In the genomic region with DNA sequence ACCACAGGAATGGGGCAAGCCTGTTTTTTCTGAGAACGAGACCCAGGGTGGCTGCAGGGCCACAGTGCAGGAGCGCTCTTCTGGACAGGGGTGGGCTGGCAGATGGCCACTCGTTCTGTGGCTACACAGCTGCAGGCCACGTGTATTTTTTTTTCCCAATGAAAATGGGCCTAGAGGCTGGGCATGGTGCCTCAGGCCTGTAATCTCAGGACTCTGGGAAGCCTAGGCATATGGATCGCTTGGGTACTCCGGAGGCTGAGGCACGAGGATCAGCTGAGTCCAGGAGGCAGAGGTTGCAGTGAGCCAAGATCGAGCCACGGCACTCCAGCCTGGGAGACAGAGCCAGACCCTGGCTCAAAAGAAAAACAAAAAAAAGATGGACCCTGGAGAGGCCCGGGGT, we compare ENCODE assay signal across 9 cellular contexts. TPM values are rescaled to one million over a fixed set of nuclear protein-coding genes. Genes with fewer than 3 reads are reported as not detected.
DNase-seq lines count a peak whose midpoint lies in the region; ATAC-seq, FAIRE-seq and TF ChIP-seq lines count a peak whose summit lies in the region.
"Had no signal": no experiment of that assay in that cellular context is flagged by ENCODE, and none has a peak within 500 bp of the region (broad histone marks: within the 10 kb centered on the region; RNA-seq: fewer than 3 reads in every experiment).

No MANE protein-coding gene starts in this region.

- H3K4me3 ChIP-seq in MG63 (peak overlapping the region; percentile 53), fibroblast of lung (replicated peaks in 1 of 4; ENCODE audit: control extremely low read depth in 1 of 4, insufficient read depth in 1 of 4, low read depth in 3 of 4, low read length in 4 of 4) (peak overlapping the region in 3 of 4 experiments; percentile 27 to 71 (median 40)), retinal pigment epithelial cell (ENCODE audit: low read length) (peak overlapping the region; percentile 10), kidney (ENCODE audit: low read length in 2 of 2) (no peak overlapping the region)

- no peak for TF ChIP-seq CTCF in fibroblast of lung (conservative IDR thresholded peaks at IDR 0.05 in 1 of 2, IDR thresholded peaks at IDR 0.05 in 1 of 2; ENCODE audit: low read depth in 1 of 2, low read length in 2 of 2)
- no peak for TF ChIP-seq CTCF in retinal pigment epithelial cell (conservative IDR thresholded peaks at IDR 0.05; ENCODE audit: low read depth, low read length)
- TF ChIP-seq CTCF in kidney (IDR thresholded peaks at IDR 0.05; ENCODE audit: borderline replicate concordance, extremely low read depth, insufficient read depth), result no peak

- intact Hi-C loops in kidney (cut with DNase I), result no loop called here

- H4K20me1 ChIP-seq in fibroblast of lung (ENCODE audit: control insufficient read depth, extremely low read depth, insufficient read depth, low read length), result no peaks in the 10 kb centered on the region

- H3K36me3 ChIP-seq in MG63, result no peaks in the 10 kb centered on the region
- H3K36me3 ChIP-seq in fibroblast of lung (ENCODE audit: control insufficient read depth, insufficient read depth, low read length), result no peaks in the 10 kb centered on the region
- H3K36me3 ChIP-seq in kidney (ENCODE audit: control insufficient read depth in 1 of 2, insufficient read depth in 2 of 2, low read length in 2 of 2), result no peaks in the 10 kb centered on the region

- peak; percentile 13 for ATAC-seq in GM18498 (IDR thresholded peaks at IDR 0.05; ENCODE audit: unreplicated experiment)

- FAIRE-seq in kidney (lab: Jason Lieb, UNC), result no peak

- H2AFZ ChIP-seq in fibroblast of lung (ENCODE audit: low read length), result no peak overlapping the region

- no peak overlapping the region for H3K9ac ChIP-seq in fibroblast of lung (ENCODE audit: insufficient read depth, low read length)
- peak overlapping the region in 1 of 2 donors; percentile 19 for H3K9ac ChIP-seq in kidney (ENCODE audit: low read length in 2 of 2)

- H3K4me1 ChIP-seq in fibroblast of lung (ENCODE audit: control insufficient read depth, extremely low read depth, insufficient read depth, low read length), result peaks cover 5% of the 10 kb centered on the region
- peaks cover 0 to 6% of the 10 kb centered on the region in 2 donors for H3K4me1 ChIP-seq in kidney (ENCODE audit: control insufficient read depth in 1 of 2, insufficient read depth in 1 of 2, low read depth in 1 of 2, low read length in 2 of 2)

- no peaks in the 10 kb centered on the region for H3K79me2 ChIP-seq in fibroblast of lung (ENCODE audit: control insufficient read depth, insufficient read depth, low read length)

- H3K9me3 ChIP-seq in MG63, result no peaks in the 10 kb centered on the region
- H3K9me3 ChIP-seq in fibroblast of lung (ENCODE audit: control insufficient read depth, insufficient read depth, low read depth, low read length), result no peaks in the 10 kb centered on the region
- no peaks in the 10 kb centered on the region for H3K9me3 ChIP-seq in kidney (ENCODE audit: control insufficient read depth in 1 of 2, low read length in 2 of 2)

- H3K4me2 ChIP-seq in fibroblast of lung (ENCODE audit: extremely low read depth, insufficient read depth, low read length), result peak overlapping the region; percentile 44

- H3K27me3 ChIP-seq in MG63 (no peaks in the 10 kb centered on the region), fibroblast of lung (ENCODE audit: control insufficient read depth, insufficient read depth, low read length) (no peaks in the 10 kb centered on the region)

- peak overlapping the region; percentile 54 for H3K27ac ChIP-seq in fibroblast of lung (ENCODE audit: insufficient read depth, low read length)
- H3K27ac ChIP-seq in kidney (ENCODE audit: low read depth in 2 of 2, low read length in 2 of 2), result no peak overlapping the region

- DNase-seq in MG63 (no peak), fibroblast of lung (ENCODE audit: low read depth in 2 of 2) (peak; percentile 44), retinal pigment epithelial cell (ENCODE audit: low read depth) (no peak), NOMO-1 treated with dmso at 0.1 percent for 144 hours (lab: John Stamatoyannopoulos, UW; ENCODE audit: unreplicated experiment) (no peak), H4 (ENCODE audit: low spot score) (no peak), NCI-H187 (lab: John Stamatoyannopoulos, UW) (no peak), kidney (no peak)

RNA-seq across cellular contexts. Expression of gene UNKL, which starts 6.8 kb away (rescaled TPM):
- 10.5 and 16.2 TPM in 2 replicates for total RNA-seq in MG63 (2014; rRNA removed; shearing (Covaris generic); ENCODE audit: low replicate concordance)
- 6.3 and 6.9 TPM in 2 replicates for total RNA-seq in fibroblast of lung
- 3.6 and 4.3 TPM in 2 replicates for polyA plus RNA-seq in fibroblast of lung
- polyA plus RNA-seq in fibroblast of lung (2012), result 4.4 and 4.6 TPM in 2 replicates
- polyA minus RNA-seq in fibroblast of lung (ENCODE audit: low replicate concordance), result 3.4 and 6.4 TPM in 2 replicates
- total RNA-seq in H4 (2014; rRNA removed; shearing (Covaris generic)), result 12.4 and 14.4 TPM in 2 replicates
- total RNA-seq in kidney, result 26.0 TPM
- polyA plus RNA-seq in kidney (ENCODE audit: insufficient read depth, low read depth, low replicate concordance), result 5.5 TPM

RNA-seq across cellular contexts. Expression of gene UQCC4, which starts 12.8 kb away (rescaled TPM):
- total RNA-seq in MG63 (2014; rRNA removed; shearing (Covaris generic); ENCODE audit: low replicate concordance), result 28.1 and 52.9 TPM in 2 replicates
- total RNA-seq in fibroblast of lung, result 11.9 and 15.2 TPM in 2 replicates
- 13.3 and 15.7 TPM in 2 replicates for polyA plus RNA-seq in fibroblast of lung
- polyA plus RNA-seq in fibroblast of lung (2012), result 9.7 and 17.9 TPM in 2 replicates
- 4.3 and 6.0 TPM in 2 replicates for polyA minus RNA-seq in fibroblast of lung (ENCODE audit: low replicate concordance)
- total RNA-seq in H4 (2014; rRNA removed; shearing (Covaris generic)), result 24.8 and 40.7 TPM in 2 replicates
- 13.8 TPM for total RNA-seq in kidney
- polyA plus RNA-seq in kidney (ENCODE audit: insufficient read depth, low read depth, low replicate concordance), result 27.1 TPM

RNA-seq across cellular contexts. Expression of gene PERCC1, which starts 23.1 kb away (rescaled TPM):
- not detected in 2 replicates for total RNA-seq in MG63 (2014; rRNA removed; shearing (Covaris generic); ENCODE audit: low replicate concordance)
- total RNA-seq in fibroblast of lung (not detected in 2 replicates), kidney (not detected)
- polyA plus RNA-seq in fibroblast of lung (not detected in 2 replicates), kidney (ENCODE audit: insufficient read depth, low read depth, low replicate concordance) (not detected)
- polyA plus RNA-seq in fibroblast of lung (2012), result not detected in 2 replicates
- polyA minus RNA-seq in fibroblast of lung (ENCODE audit: low replicate concordance), result not detected in 2 replicates
- not detected in 2 replicates for total RNA-seq in H4 (2014; rRNA removed; shearing (Covaris generic))
- total RNA-seq: T-helper 1 cell treated with Interleukin-12 subunit alpha and Interleukin-12 subunit beta and Interleukin-4 antibody, amounts not matched to agents 30 ng/mL and 1 ng/mL, for 36 hours had no signal

RNA-seq across cellular contexts. Expression of gene CCDC154, which starts 36.6 kb away (rescaled TPM):
- 2.9 and 5.6 TPM in 2 replicates for total RNA-seq in MG63 (2014; rRNA removed; shearing (Covaris generic); ENCODE audit: low replicate concordance)
- total RNA-seq in fibroblast of lung (0.50 and 0.51 TPM in 2 replicates), kidney (2.8 TPM)
- polyA plus RNA-seq in fibroblast of lung (0.02 and 0.08 TPM in 2 replicates), kidney (ENCODE audit: insufficient read depth, low read depth, low replicate concordance) (1.8 TPM)
- 0.07 and 0.26 TPM in 2 replicates for polyA plus RNA-seq in fibroblast of lung (2012)
- polyA minus RNA-seq in fibroblast of lung (ENCODE audit: low replicate concordance), result not detected in 2 replicates
- not detected in 2 replicates for total RNA-seq in H4 (2014; rRNA removed; shearing (Covaris generic))

RNA-seq across cellular contexts. Expression of gene GNPTG, which starts 56.0 kb away (rescaled TPM):
- total RNA-seq in MG63 (2014; rRNA removed; shearing (Covaris generic); ENCODE audit: low replicate concordance), result 40.9 and 52.2 TPM in 2 replicates
- total RNA-seq in fibroblast of lung (38.8 and 40.8 TPM in 2 replicates), kidney (88.7 TPM)
- polyA plus RNA-seq in fibroblast of lung (43.2 and 44.6 TPM in 2 replicates), kidney (ENCODE audit: insufficient read depth, low read depth, low replicate concordance) (138 TPM)
- polyA plus RNA-seq in fibroblast of lung (2012), result 39.7 and 43.4 TPM in 2 replicates
- 12.8 and 47.4 TPM in 2 replicates for polyA minus RNA-seq in fibroblast of lung (ENCODE audit: low replicate concordance)
- 27.9 and 37.1 TPM in 2 replicates for total RNA-seq in H4 (2014; rRNA removed; shearing (Covaris generic))

Comparison
In these comparisons a context has a peak if more than half of its experiments do, and no peak if none do; other contexts are left out.
1. DNase-seq: peak in fibroblast of lung (2 of 2); none in MG63 (single experiment), retinal pigment epithelial cell (single experiment), NOMO-1 treated with dmso at 0.1 percent for 144 hours (single experiment), H4 (single experiment), NCI-H187 (0 of 2) and kidney (single experiment).
2. H3K4me3 ChIP-seq: peak in MG63 (single experiment), fibroblast of lung (3 of 4) and retinal pigment epithelial cell (single experiment); none in kidney (0 of 2).